In genomic region chr3:160697628-160698382, GRCh38 we compare ENCODE assay signal across 1 cellular context.
TF ChIP-seq lines count a peak whose summit lies in the region.

No MANE protein-coding gene starts in this region.

TF ChIP-seq in GM23338, 12 proteins besides CTCF, POLR2A, EP300 and RAD21 (continued from another document):
- TF ChIP-seq ZNF462 (CRISPR knock-in tag; IDR thresholded peaks at IDR 0.05), result no peak
- no peak for TF ChIP-seq STAT1 (IDR thresholded peaks at IDR 0.05; ENCODE audit: unreplicated experiment)
- no peak for TF ChIP-seq EZH2phosphoT487 (IDR thresholded peaks at IDR 0.05; ENCODE audit: unreplicated experiment)
- TF ChIP-seq POLR2AphosphoS5 (IDR thresholded peaks at IDR 0.05; ENCODE audit: low read depth), result no peak
- no peak for TF ChIP-seq EZH2 (IDR thresholded peaks at IDR 0.05; ENCODE audit: low read depth, unreplicated experiment)
- TF ChIP-seq ZNF114 (CRISPR knock-in tag; IDR thresholded peaks at IDR 0.05), result no peak
- TF ChIP-seq CREB1 (CRISPR knock-in tag; IDR thresholded peaks at IDR 0.05; ENCODE audit: low read depth), result no peak
- no peak for TF ChIP-seq NANOG (IDR thresholded peaks at IDR 0.05; ENCODE audit: borderline replicate concordance)
- TF ChIP-seq ZNF331 (CRISPR knock-in tag; IDR thresholded peaks at IDR 0.05; ENCODE audit: low read depth), result no peak
